In genomic region chr11:927871-928270, GRCh38 we compare ENCODE assay signal across 12 cellular contexts. TPM values are rescaled to one million over a fixed set of nuclear protein-coding genes. Genes with fewer than 3 reads are reported as not detected.
DNase-seq lines count a peak whose midpoint lies in the region; ATAC-seq, FAIRE-seq and TF ChIP-seq lines count a peak whose summit lies in the region.
"Had no signal": no experiment of that assay in that cellular context is flagged by ENCODE, and none has a peak within 500 bp of the region (broad histone marks: within the 10 kb centered on the region; RNA-seq: fewer than 3 reads in every experiment).

No MANE protein-coding gene starts in this region.

- H3K36me3 Mint-ChIP-seq in activated naive CD8-positive, alpha-beta T cell treated with anti-CD3 and anti-CD28 coated beads, Interleukin-2, amount 10 ng/mL, durations not matched to agents 7 days and 5 days: peaks cover 9% of the 10 kb centered on the region
- H3K36me3 Mint-ChIP-seq in neural crest cell (ENCODE audit: low read depth): no peaks in the 10 kb centered on the region

- no peak for TF ChIP-seq POLR2A in GM12891 (IDR thresholded peaks at IDR 0.05; ENCODE audit: low read depth, low read length)
- TF ChIP-seq POLR2A in tibial nerve (IDR thresholded peaks at IDR 0.05): no peak

- POLR2A ChIA-PET in activated naive CD8-positive, alpha-beta T cell treated with anti-CD3 and anti-CD28 coated beads, Interleukin-2, amount 10 ng/mL, durations not matched to agents 7 days and 5 days (lab: Charles Lee): interaction anchor here (0.6 kb wide), 1 partner anchor 16 kb away, joined by 4 read pairs; no protein-coding TSS in a partner anchor

- no peaks in the 10 kb centered on the region for H3K27me3 ChIP-seq in tibial nerve
- H3K27me3 ChIP-seq: brain microvascular endothelial cell had no signal

- ATAC-seq in activated naive CD8-positive, alpha-beta T cell treated with anti-CD3 and anti-CD28 coated beads, Interleukin-2, amount 10 ng/mL, durations not matched to agents 7 days and 5 days (ENCODE audit: low read depth): peak; percentile 52
- ATAC-seq in GM21619 (IDR thresholded peaks at IDR 0.05; ENCODE audit: unreplicated experiment) (no peak), GM21528 (IDR thresholded peaks at IDR 0.05; ENCODE audit: low FRiP score, unreplicated experiment) (no peak)
- ATAC-seq: left cardiac atrium had no signal

- H3K4me3 Mint-ChIP-seq in activated naive CD8-positive, alpha-beta T cell treated with anti-CD3 and anti-CD28 coated beads, Interleukin-2, amount 10 ng/mL, durations not matched to agents 7 days and 5 days: peak overlapping the region; percentile 86
- peak overlapping the region; percentile 84 for H3K4me3 Mint-ChIP-seq in neural crest cell

- no peaks in the 10 kb centered on the region for H3K9me3 ChIP-seq in tibial nerve

- H3K4me3 ChIP-seq in tibial nerve: no peak overlapping the region

- H3K27ac Mint-ChIP-seq in activated naive CD8-positive, alpha-beta T cell treated with anti-CD3 and anti-CD28 coated beads, Interleukin-2, amount 10 ng/mL, durations not matched to agents 7 days and 5 days: peak overlapping the region; percentile 84
- H3K27ac Mint-ChIP-seq in neural crest cell (ENCODE audit: unreplicated experiment): no peak overlapping the region

- TF ChIP-seq EP300 in tibial nerve (IDR thresholded peaks at IDR 0.05): no peak

- H3K4me1 Mint-ChIP-seq in activated naive CD8-positive, alpha-beta T cell treated with anti-CD3 and anti-CD28 coated beads, Interleukin-2, amount 10 ng/mL, durations not matched to agents 7 days and 5 days: peaks cover 36% of the 10 kb centered on the region
- H3K4me1 Mint-ChIP-seq in neural crest cell: peaks cover 36% of the 10 kb centered on the region

- DNase-seq in GM12891 (ENCODE audit: insufficient read length, low spot score) (no peak), RPMI8226 (peak; percentile 79), neural crest cell (ENCODE audit: low read depth, low spot score) (no peak), NOMO-1 treated with dmso at 0.1 percent for 144 hours (lab: John Stamatoyannopoulos, UW; ENCODE audit: unreplicated experiment) (no peak), tibial nerve (ENCODE audit: low spot score in 2 of 2) (no peak)
- DNase-seq in activated naive CD8-positive, alpha-beta T cell treated with anti-CD3 and anti-CD28 coated beads, Interleukin-2, amount 10 ng/mL, durations not matched to agents 7 days and 5 days: no peak
- DNase-seq: brain microvascular endothelial cell, left cardiac atrium, WERI-Rb-1 had no signal

- 49 to 68% methylated on average over 7 of the region's 7 CpGs for WGBS in tibial nerve, 2 donors

- peaks cover 0 to 3% (median 0%) of the 10 kb centered on the region in 3 donors for H3K36me3 ChIP-seq in tibial nerve

- no peaks in the 10 kb centered on the region for H3K27me3 Mint-ChIP-seq in activated naive CD8-positive, alpha-beta T cell treated with anti-CD3 and anti-CD28 coated beads, Interleukin-2, amount 10 ng/mL, durations not matched to agents 7 days and 5 days
- no peaks in the 10 kb centered on the region for H3K27me3 Mint-ChIP-seq in neural crest cell (ENCODE audit: low read depth)

- H3K4me1 ChIP-seq in tibial nerve: peaks cover 0 to 75% (median 52%) of the 10 kb centered on the region in 4 donors

- TF ChIP-seq CTCF in neural crest cell (conservative IDR thresholded peaks at IDR 0.05) (no peak), tibial nerve (IDR thresholded peaks at IDR 0.05) (no peak)

- peak overlapping the region in 1 of 4 donors; percentile 39 for H3K27ac ChIP-seq in tibial nerve
- H3K27ac ChIP-seq: brain microvascular endothelial cell, WERI-Rb-1 had no signal

- FAIRE-seq in GM12891 (lab: Jason Lieb, UNC): peak; percentile 80
- FAIRE-seq: H1 had no signal

- no peaks in the 10 kb centered on the region for H3K9me3 Mint-ChIP-seq in activated naive CD8-positive, alpha-beta T cell treated with anti-CD3 and anti-CD28 coated beads, Interleukin-2, amount 10 ng/mL, durations not matched to agents 7 days and 5 days
- H3K9me3 Mint-ChIP-seq in neural crest cell: no peaks in the 10 kb centered on the region

TF ChIP-seq in GM12891, 5 proteins besides CTCF, POLR2A, EP300 and RAD21:
- TF ChIP-seq POU2F2 (IDR thresholded peaks at IDR 0.05; ENCODE audit: low read depth, low read length): no peak
- no peak for TF ChIP-seq SPI1 (IDR thresholded peaks at IDR 0.05; ENCODE audit: low read depth, low read length)
- TF ChIP-seq PAX5 (IDR thresholded peaks at IDR 0.05; ENCODE audit: insufficient read depth, low read length, severe bottlenecking): no peak
- no peak for TF ChIP-seq POLR2AphosphoS5 (IDR thresholded peaks at IDR 0.05; ENCODE audit: low read depth, low read length)
- TF ChIP-seq TAF1 (IDR thresholded peaks at IDR 0.05; ENCODE audit: low read depth, low read length): no peak
TF ChIP-seq in GM12891: peak in this region for 0.

RNA-seq across cellular contexts. Expression of gene AP2A2, which starts 2.2 kb away (rescaled TPM):
- polyA plus RNA-seq in GM12891 (2012; ENCODE audit: low read depth, missing spikeins): 17.8 TPM
- total RNA-seq in activated naive CD8-positive, alpha-beta T cell treated with anti-CD3 and anti-CD28 coated beads, Interleukin-2, amount 10 ng/mL, durations not matched to agents 7 days and 5 days: 10 to 100 TPM; 49.1 to 52.1 TPM
- 75.5 and 78.1 TPM in 2 replicates for total RNA-seq in neural crest cell
- 100 to 1,000 TPM in 1 of 4 donors, 10 to 100 TPM in 3; 70.8 to 136 (median 90.3) TPM for total RNA-seq in tibial nerve

RNA-seq across cellular contexts. Expression of gene CHID1, which starts 17.3 kb away (rescaled TPM):
- 31.2 TPM for polyA plus RNA-seq in GM12891 (2012; ENCODE audit: low read depth, missing spikeins)
- total RNA-seq in activated naive CD8-positive, alpha-beta T cell treated with anti-CD3 and anti-CD28 coated beads, Interleukin-2, amount 10 ng/mL, durations not matched to agents 7 days and 5 days: 10 to 100 TPM; 39.7 to 47.9 TPM
- total RNA-seq in neural crest cell (81.8 and 82.4 TPM in 2 replicates), tibial nerve (10 to 100 TPM; 47.9 to 83.4 (median 65.8) TPM)
